1 cellular context compared by ENCODE assay signal in the genomic region with DNA sequence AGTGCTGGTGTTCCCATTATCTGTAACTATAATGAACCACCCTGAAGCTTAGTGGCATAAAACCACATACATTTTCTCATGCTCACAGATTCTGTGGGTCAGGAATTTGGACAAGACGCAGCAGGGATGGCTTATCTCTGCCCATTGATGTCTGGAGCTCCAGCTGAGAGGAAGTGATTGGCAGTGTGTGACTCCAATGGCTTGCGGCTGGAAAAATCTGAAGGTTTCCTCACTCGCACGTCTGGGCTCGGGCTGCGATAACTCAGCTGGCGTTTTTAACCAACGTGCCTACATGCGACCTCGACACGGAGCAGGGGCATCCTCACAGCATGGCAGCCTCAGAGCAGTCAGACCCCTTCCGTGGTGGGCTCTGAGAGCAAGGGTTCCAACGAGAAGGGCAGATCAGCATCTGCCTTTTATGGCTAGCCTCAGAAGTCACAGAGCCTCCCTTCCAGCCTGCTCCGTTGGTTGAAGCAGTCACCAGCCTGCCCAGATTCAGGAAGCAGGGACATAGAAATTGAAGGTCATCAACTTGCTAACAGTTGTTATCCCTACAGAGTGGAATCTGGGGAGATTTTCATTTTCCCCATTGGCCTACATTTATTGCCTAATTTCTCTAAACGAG.
A peak's percentile ranks its signal among the peaks of the same experiment; 100 is the strongest.
TF ChIP-seq lines count a peak whose summit lies in the region.

No MANE protein-coding gene starts in this region.

TF ChIP-seq in K562, 482 proteins besides CTCF, POLR2A, EP300 and RAD21 (continued from another document):
- peak; percentile 89 for TF ChIP-seq PKNOX1 (IDR thresholded peaks at IDR 0.05)
- peak; percentile 41 for TF ChIP-seq NFYB (IDR thresholded peaks at IDR 0.05; ENCODE audit: extremely low read depth, insufficient read length)
- no peak for TF ChIP-seq RUNX1 (IDR thresholded peaks at IDR 0.05; ENCODE audit: low read depth)
- TF ChIP-seq CXXC5 (CRISPR knock-in tag; IDR thresholded peaks at IDR 0.05), result 0 out of 2 replicates have a peak, but pooled peaks have one; percentile 13
- TF ChIP-seq SMAD4 (CRISPR knock-in tag; conservative IDR thresholded peaks at IDR 0.05), result no peak
- peak; percentile 16; the same call in 1 of the 2 replicates for TF ChIP-seq TEAD4 (IDR thresholded peaks at IDR 0.05; ENCODE audit: low read length)
- TF ChIP-seq TEAD4 (CRISPR knock-in tag; IDR thresholded peaks at IDR 0.05; ENCODE audit: borderline replicate concordance), result no peak
- TF ChIP-seq, protein P1, sequence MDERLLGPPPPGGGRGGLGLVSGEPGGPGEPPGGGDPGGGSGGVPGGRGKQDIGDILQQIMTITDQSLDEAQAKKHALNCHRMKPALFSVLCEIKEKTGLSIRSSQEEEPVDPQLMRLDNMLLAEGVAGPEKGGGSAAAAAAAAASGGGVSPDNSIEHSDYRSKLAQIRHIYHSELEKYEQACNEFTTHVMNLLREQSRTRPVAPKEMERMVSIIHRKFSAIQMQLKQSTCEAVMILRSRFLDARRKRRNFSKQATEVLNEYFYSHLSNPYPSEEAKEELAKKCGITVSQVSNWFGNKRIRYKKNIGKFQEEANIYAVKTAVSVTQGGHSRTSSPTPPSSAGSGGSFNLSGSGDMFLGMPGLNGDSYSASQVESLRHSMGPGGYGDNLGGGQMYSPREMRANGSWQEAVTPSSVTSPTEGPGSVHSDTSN (CRISPR knock-in tag; IDR thresholded peaks at IDR 0.05; ENCODE audit: low read depth), result no peak
- TF ChIP-seq, protein P1 (tag; conservative IDR thresholded peaks at IDR 0.05; ENCODE audit: low read depth), result 0 out of 2 replicates have a peak, but pooled peaks have one; percentile 11
TF ChIP-seq in K562: peak in this region for 6.
